In genomic region chr15:60803059-60803458, GRCh38 we compare ENCODE assay signal across 25 cellular contexts.
"Had no signal": no experiment of that assay in that cellular context is flagged by ENCODE, and none has a peak within 500 bp of the region (broad histone marks: within the 10 kb centered on the region; RNA-seq: fewer than 3 reads in every experiment).

No MANE protein-coding gene starts in this region.

- ATAC-seq: left lobe of liver; mucosa of descending colon; sciatic nerve; stimulated activated memory B cell treated with anti-CD40 and anti-IgM and Interleukin-4, amounts not matched to agents 10 μg/mL and 1 μg/mL and 100 μg/mL, for 72 hours; stimulated activated naive CD8-positive, alpha-beta T cell treated with anti-CD3 and anti-CD28 coated beads, Interleukin-15, Interleukin-2, amounts not matched to agents 100 U/mL and 50 U/mL, for 24 hours had no signal

- H3K4me3 Mint-ChIP-seq: memory B cell; mesothelial cell of epicardium; naive B cell; nephron; neural progenitor cell; stimulated activated memory B cell treated with anti-CD40 and anti-IgM and Interleukin-4, amounts not matched to agents 10 μg/mL and 1 μg/mL and 100 μg/mL, for 72 hours had no signal

- H3K27ac Mint-ChIP-seq: memory B cell; mesothelial cell of epicardium; nephron; neural progenitor cell; stimulated activated memory B cell treated with anti-CD40 and anti-IgM and Interleukin-4, amounts not matched to agents 10 μg/mL and 1 μg/mL and 100 μg/mL, for 72 hours had no signal

- H3K4me3 ChIP-seq: dorsolateral prefrontal cortex, hepatocyte, lung, mucosa of descending colon, neural progenitor cell, prostate gland, right atrium auricular region, thoracic aorta, tibial nerve, upper lobe of left lung had no signal

- H3K27me3 Mint-ChIP-seq: stimulated activated memory B cell treated with anti-CD40 and anti-IgM and Interleukin-4, amounts not matched to agents 10 μg/mL and 1 μg/mL and 100 μg/mL, for 72 hours had no signal

- H3K27me3 ChIP-seq: dorsolateral prefrontal cortex, neural progenitor cell, right atrium auricular region, tibial nerve, upper lobe of left lung had no signal

- H2AFZ ChIP-seq: hepatocyte, neural progenitor cell had no signal

- H3K9me3 Mint-ChIP-seq: memory B cell; mesothelial cell of epicardium; naive B cell; nephron; neural progenitor cell; stimulated activated memory B cell treated with anti-CD40 and anti-IgM and Interleukin-4, amounts not matched to agents 10 μg/mL and 1 μg/mL and 100 μg/mL, for 72 hours had no signal

- H3K36me3 Mint-ChIP-seq: memory B cell; mesothelial cell of epicardium; naive B cell; neural progenitor cell; stimulated activated memory B cell treated with anti-CD40 and anti-IgM and Interleukin-4, amounts not matched to agents 10 μg/mL and 1 μg/mL and 100 μg/mL, for 72 hours had no signal

- H3K79me2 ChIP-seq: hepatocyte had no signal

- H3K27ac ChIP-seq: dorsolateral prefrontal cortex, hepatocyte, neural progenitor cell, prostate gland, right atrium auricular region, thoracic aorta, tibial nerve, upper lobe of left lung had no signal

- DNase-seq: dorsolateral prefrontal cortex; effector CD4-positive, alpha-beta T cell; head of caudate nucleus; kidney; mucosa of descending colon; naive B cell; stimulated activated CD4-positive, alpha-beta T cell treated with anti-CD3 and anti-CD28 coated beads, Interleukin-4, amount 100 ng/mL, for 4 hours; stimulated activated naive CD8-positive, alpha-beta T cell treated with anti-CD3 and anti-CD28 coated beads, Interleukin-15, Interleukin-2, amounts not matched to agents 100 U/mL and 50 U/mL, for 24 hours; substantia nigra; upper lobe of left lung had no signal

- FAIRE-seq: colon, frontal cortex, kidney had no signal

- H3K4me1 Mint-ChIP-seq: mesothelial cell of epicardium, naive B cell had no signal

- H3K4me2 ChIP-seq: hepatocyte, neural progenitor cell had no signal

- H3K4me1 ChIP-seq: prostate gland had no signal

- H3K36me3 ChIP-seq: neural progenitor cell, prostate gland, right atrium auricular region, thoracic aorta, tibial nerve, upper lobe of left lung had no signal

- H3K9me3 ChIP-seq: mucosa of descending colon, prostate gland, right atrium auricular region, thoracic aorta, tibial nerve, upper lobe of left lung had no signal
